22 cellular contexts compared by ENCODE assay signal in genomic region chr3:171807129-171807675, GRCh38. TPM values are rescaled to one million over a fixed set of nuclear protein-coding genes. Genes with fewer than 3 reads are reported as not detected.
DNase-seq lines count a peak whose midpoint lies in the region; ATAC-seq and TF ChIP-seq lines count a peak whose summit lies in the region.
"Had no signal": no experiment of that assay in that cellular context is flagged by ENCODE, and none has a peak within 500 bp of the region (broad histone marks: within the 10 kb centered on the region; RNA-seq: fewer than 3 reads in every experiment).

No MANE protein-coding gene starts in this region.

- H3K27me3 ChIP-seq in Caco-2 (replicated peaks; ENCODE audit: control insufficient read depth, insufficient read depth, low read length) (no peaks in the 10 kb centered on the region), fibroblast of lung (ENCODE audit: control insufficient read depth, insufficient read depth, low read length) (no peaks in the 10 kb centered on the region), smooth muscle cell (ENCODE audit: low read depth) (no peaks in the 10 kb centered on the region), aorta (ENCODE audit: control insufficient read depth in 1 of 2, insufficient read depth in 2 of 2, low read length in 1 of 2) (no peaks in the 10 kb centered on the region)

- H3K79me2 ChIP-seq in fibroblast of lung (ENCODE audit: control insufficient read depth, insufficient read depth, low read length) (no peaks in the 10 kb centered on the region), smooth muscle cell (ENCODE audit: low read depth) (peaks cover 60% of the 10 kb centered on the region)

- peaks cover 38% of the 10 kb centered on the region for H3K4me1 Mint-ChIP-seq in Caco-2 (ENCODE audit: low read depth, unreplicated experiment)
- H3K4me1 Mint-ChIP-seq in activated T-cell treated with anti-CD3 and anti-CD28 coated beads, Interleukin-2, amount 50 U/mL, for 4 hours (ENCODE audit: low read depth) = peaks cover 17% of the 10 kb centered on the region

- H3K27ac ChIP-seq in SK-N-MC = peak overlapping the region; percentile 88
- peak overlapping the region; percentile 70 for H3K27ac ChIP-seq in fibroblast of lung (ENCODE audit: insufficient read depth, low read length)
- peak overlapping the region; percentile 87 for H3K27ac ChIP-seq in smooth muscle cell (ENCODE audit: low read depth)
- H3K27ac ChIP-seq in aorta (ENCODE audit: low read depth in 1 of 2, low read length in 2 of 2) = no peak overlapping the region

- POLR2A ChIA-PET in Caco-2 (lab: Charles Lee) = no interaction called here

- H3K27me3 Mint-ChIP-seq in Caco-2 (ENCODE audit: insufficient read depth, unreplicated experiment) = no peaks in the 10 kb centered on the region
- peaks cover 26% of the 10 kb centered on the region for H3K27me3 Mint-ChIP-seq in activated T-cell treated with anti-CD3 and anti-CD28 coated beads, Interleukin-2, amount 50 U/mL, for 4 hours (ENCODE audit: low read depth)

- 91% methylated on average over 7 of the region's 7 CpGs for WGBS in smooth muscle cell (ENCODE audit: low lambda C conversion rate)
- WGBS in aorta, 2 donors = 84 to 89% methylated on average over 7 of the region's 7 CpGs

- no peak overlapping the region for H2AFZ ChIP-seq in fibroblast of lung (ENCODE audit: low read length)
- H2AFZ ChIP-seq in smooth muscle cell (ENCODE audit: low read depth) = no peak overlapping the region

- H3K4me2 ChIP-seq in fibroblast of lung (ENCODE audit: extremely low read depth, insufficient read depth, low read length) (no peak overlapping the region), smooth muscle cell (peak overlapping the region; percentile 71)

- no peak for TF ChIP-seq POLR2A in GM18505 (IDR thresholded peaks at IDR 0.05; ENCODE audit: borderline replicate concordance, extremely low read depth, insufficient read depth, insufficient read length)

- DNase-seq in Caco-2 = no peak
- DNase-seq in SK-N-MC (ENCODE audit: low read depth, low spot score) = no peak
- no peak for DNase-seq in fibroblast of lung (ENCODE audit: low read depth in 2 of 2)
- DNase-seq in smooth muscle cell (lab: John Stamatoyannopoulos, UW; ENCODE audit: unreplicated experiment) = no peak
- no peak for DNase-seq in activated T-cell treated with anti-CD3 and anti-CD28 coated beads, Interleukin-2, amount 50 U/mL, for 4 hours
- no peak for DNase-seq in aorta
- DNase-seq: activated CD4-positive, alpha-beta T cell treated with anti-CD3 and anti-CD28 coated beads for 36 hours; activated CD8-positive, alpha-beta memory T cell treated with anti-CD3 and anti-CD28 coated beads, Interleukin-2, amount 50 U/mL, for 48 hours; BE2C; caudate nucleus; head of caudate nucleus; NCI-H82; stimulated activated CD4-positive, alpha-beta T cell treated with anti-CD3 and anti-CD28 coated beads, Interleukin-1b, Interleukin-23, amount 100 ng/mL, for 48 hours; stimulated activated CD8-positive, alpha-beta memory T cell treated with anti-CD3 and anti-CD28 coated beads, Interleukin-4, amount 100 ng/mL, for 48 hours had no signal

- no peak overlapping the region for H3K4me3 ChIP-seq in Caco-2 (ENCODE audit: low read depth, low read length)
- 0 out of 2 replicates have a peak overlapping the region, but pooled peaks have one; percentile 57 for H3K4me3 ChIP-seq in SK-N-MC
- no peak overlapping the region for H3K4me3 ChIP-seq in fibroblast of lung (replicated peaks in 1 of 4; ENCODE audit: control extremely low read depth in 1 of 4, insufficient read depth in 1 of 4, low read depth in 3 of 4, low read length in 4 of 4)
- H3K4me3 ChIP-seq in smooth muscle cell = peak overlapping the region; percentile 8
- no peak overlapping the region for H3K4me3 ChIP-seq in aorta (ENCODE audit: low read length in 2 of 2)

- peaks cover 5% of the 10 kb centered on the region for H3K36me3 Mint-ChIP-seq in Caco-2 (ENCODE audit: insufficient read depth, unreplicated experiment)
- H3K36me3 Mint-ChIP-seq in activated T-cell treated with anti-CD3 and anti-CD28 coated beads, Interleukin-2, amount 50 U/mL, for 4 hours (ENCODE audit: insufficient read depth) = no peaks in the 10 kb centered on the region

- no peaks in the 10 kb centered on the region for H3K9me3 ChIP-seq in Caco-2
- H3K9me3 ChIP-seq in SK-N-MC (ENCODE audit: low read depth, low read length) = no peaks in the 10 kb centered on the region
- no peaks in the 10 kb centered on the region for H3K9me3 ChIP-seq in fibroblast of lung (ENCODE audit: control insufficient read depth, insufficient read depth, low read depth, low read length)
- no peaks in the 10 kb centered on the region for H3K9me3 ChIP-seq in smooth muscle cell (replicated peaks; ENCODE audit: low read depth)
- H3K9me3 ChIP-seq in aorta (ENCODE audit: control insufficient read depth, low read length) = no peaks in the 10 kb centered on the region
- H3K9me3 ChIP-seq: BE2C had no signal

- TF ChIP-seq CTCF in Caco-2 (IDR thresholded peaks at IDR 0.05; ENCODE audit: insufficient read depth in 1 of 2, low read depth in 1 of 2, low read length in 1 of 2, severe bottlenecking in 1 of 2, unreplicated experiment in 1 of 2) = no peak
- no peak for TF ChIP-seq CTCF in fibroblast of lung (conservative IDR thresholded peaks at IDR 0.05 in 1 of 2, IDR thresholded peaks at IDR 0.05 in 1 of 2; ENCODE audit: low read depth in 1 of 2, low read length in 2 of 2)
- TF ChIP-seq CTCF in smooth muscle cell (IDR thresholded peaks at IDR 0.05; ENCODE audit: borderline replicate concordance, insufficient read depth, poor library complexity, severe bottlenecking) = no peak

- H3K27ac Mint-ChIP-seq in Caco-2 (ENCODE audit: unreplicated experiment) = peak overlapping the region; percentile 50
- H3K27ac Mint-ChIP-seq: activated CD4-positive, alpha-beta T cell treated with anti-CD3 and anti-CD28 coated beads for 36 hours; activated naive CD4-positive, alpha-beta T cell treated with anti-CD3 and anti-CD28 coated beads, Interleukin-2, amount 50 U/mL, for 72 hours had no signal

- peaks cover 8% of the 10 kb centered on the region for H3F3A ChIP-seq in smooth muscle cell (ENCODE audit: low read depth)

- no peaks in the 10 kb centered on the region for H3K36me3 ChIP-seq in Caco-2 (ENCODE audit: control insufficient read depth, insufficient read depth, low read length)
- H3K36me3 ChIP-seq in SK-N-MC (ENCODE audit: insufficient read depth, low read length) = no peaks in the 10 kb centered on the region
- no peaks in the 10 kb centered on the region for H3K36me3 ChIP-seq in fibroblast of lung (ENCODE audit: control insufficient read depth, insufficient read depth, low read length)
- no peaks in the 10 kb centered on the region for H3K36me3 ChIP-seq in smooth muscle cell (ENCODE audit: low read depth)
- no peaks in the 10 kb centered on the region for H3K36me3 ChIP-seq in aorta (ENCODE audit: control insufficient read depth in 1 of 2, insufficient read depth in 2 of 2, low read length in 1 of 2)
- H3K36me3 ChIP-seq: BE2C had no signal

- ATAC-seq in GM18520 (IDR thresholded peaks at IDR 0.05; ENCODE audit: unreplicated experiment) (no peak), GM18505 (IDR thresholded peaks at IDR 0.05; ENCODE audit: unreplicated experiment) (no peak), aorta (ENCODE audit: low FRiP score) (no peak)
- no peak for ATAC-seq in activated T-cell treated with anti-CD3 and anti-CD28 coated beads, Interleukin-2, amount 50 U/mL, for 4 hours
- ATAC-seq: activated CD4-positive, alpha-beta T cell treated with anti-CD3 and anti-CD28 coated beads for 36 hours; activated naive CD4-positive, alpha-beta T cell treated with anti-CD3 and anti-CD28 coated beads, Interleukin-2, amount 50 U/mL, for 72 hours; Right ventricle myocardium inferior had no signal

- BruUV-seq in Caco-2 (replicated peaks; lab: Mats Ljungman, UMichigan) = no TSS peak

- H4K20me1 ChIP-seq in fibroblast of lung (ENCODE audit: control insufficient read depth, extremely low read depth, insufficient read depth, low read length) (no peaks in the 10 kb centered on the region), smooth muscle cell (ENCODE audit: low read depth) (no peaks in the 10 kb centered on the region)

- peaks cover 35% of the 10 kb centered on the region for H3K4me1 ChIP-seq in Caco-2
- peaks cover 16% of the 10 kb centered on the region for H3K4me1 ChIP-seq in fibroblast of lung (ENCODE audit: control insufficient read depth, extremely low read depth, insufficient read depth, low read length)
- no peaks in the 10 kb centered on the region for H3K4me1 ChIP-seq in smooth muscle cell (ENCODE audit: low read depth)
- H3K4me1 ChIP-seq in aorta (ENCODE audit: control insufficient read depth in 1 of 2, insufficient read depth in 2 of 2, low read length in 2 of 2) = peaks cover 2 to 7% of the 10 kb centered on the region in 2 donors

- no peak overlapping the region for H3K4me3 Mint-ChIP-seq in Caco-2 (ENCODE audit: unreplicated experiment)
- no peak overlapping the region for H3K4me3 Mint-ChIP-seq in activated T-cell treated with anti-CD3 and anti-CD28 coated beads, Interleukin-2, amount 50 U/mL, for 4 hours
- H3K4me3 Mint-ChIP-seq: activated CD4-positive, alpha-beta T cell treated with anti-CD3 and anti-CD28 coated beads for 36 hours had no signal

- no peaks in the 10 kb centered on the region for H3K9me3 Mint-ChIP-seq in Caco-2 (ENCODE audit: unreplicated experiment)
- H3K9me3 Mint-ChIP-seq in activated T-cell treated with anti-CD3 and anti-CD28 coated beads, Interleukin-2, amount 50 U/mL, for 4 hours = no peaks in the 10 kb centered on the region
- H3K9me3 Mint-ChIP-seq: activated naive CD4-positive, alpha-beta T cell treated with anti-CD3 and anti-CD28 coated beads, Interleukin-2, amount 50 U/mL, for 72 hours had no signal

- CTCF ChIA-PET in Caco-2 (lab: Charles Lee) = interaction anchor here (0.8 to 1.3 kb wide), 2 partner anchors 23 to 34 kb away, joined by 3 to 5 read pairs; no protein-coding TSS in a partner anchor

- H3K9ac ChIP-seq in SK-N-MC (ENCODE audit: insufficient read length) = no peak overlapping the region
- no peak overlapping the region for H3K9ac ChIP-seq in fibroblast of lung (ENCODE audit: insufficient read depth, low read length)
- H3K9ac ChIP-seq in smooth muscle cell (ENCODE audit: low read depth) = peak overlapping the region; percentile 39

- intact Hi-C loops in Caco-2 (cut with micrococcal nuclease; ENCODE audit: unreplicated experiment) (no loop called here), aorta (cut with DNase I) (no loop called here)

RNA-seq across cellular contexts. Expression of gene PLD1, which starts 3.1 kb away (rescaled TPM):
- total RNA-seq in Caco-2 (2022) (5.3 and 5.5 TPM in 2 replicates), fibroblast of lung (8.2 and 18.8 TPM in 2 replicates), smooth muscle cell (33.8 and 36.1 TPM in 2 replicates), aorta (10 to 100 TPM; 23.1 to 41.3 TPM)
- polyA plus RNA-seq in fibroblast of lung (3.3 and 10.8 TPM in 2 replicates), smooth muscle cell (15.2 and 15.6 TPM in 2 replicates), aorta (10 to 100 TPM; 19.1 to 28.2 TPM)
- 2.6 and 7.9 TPM in 2 replicates for polyA plus RNA-seq in fibroblast of lung (2012)
- 3.8 and 6.7 TPM in 2 replicates for polyA minus RNA-seq in fibroblast of lung (ENCODE audit: low replicate concordance)
- total RNA-seq in activated T-cell treated with anti-CD3 and anti-CD28 coated beads, Interleukin-2, amount 50 U/mL, for 4 hours = 1 to 10 TPM in 1 of 3 donors, under 1 TPM in 2; 0.52 to 1.3 (median 0.66) TPM

RNA-seq across cellular contexts. Expression of gene TMEM212, which starts 35.9 kb away (rescaled TPM):
- total RNA-seq in Caco-2 (2022) = not detected in 2 replicates
- not detected in 2 replicates for total RNA-seq in fibroblast of lung
- not detected in 2 replicates for polyA plus RNA-seq in fibroblast of lung
- polyA plus RNA-seq in fibroblast of lung (2012) = not detected in 2 replicates
- polyA minus RNA-seq in fibroblast of lung (ENCODE audit: low replicate concordance) = not detected in 2 replicates
- not detected in 2 replicates for total RNA-seq in smooth muscle cell
- polyA plus RNA-seq in smooth muscle cell = not detected in 2 replicates
- total RNA-seq in activated T-cell treated with anti-CD3 and anti-CD28 coated beads, Interleukin-2, amount 50 U/mL, for 4 hours = not detected
- not detected for total RNA-seq in aorta
- polyA plus RNA-seq in aorta = not detected
- total RNA-seq: activated CD4-positive, alpha-beta T cell treated with anti-CD3 and anti-CD28 coated beads for 36 hours; activated naive CD4-positive, alpha-beta T cell treated with anti-CD3 and anti-CD28 coated beads, Interleukin-2, amount 50 U/mL, for 72 hours; kidney epithelial cell; mucosa of gallbladder; pulmonary artery endothelial cell; Right ventricle myocardium inferior; T-helper 2 cell treated with Interferon-gamma antibody and Interleukin-4, amounts not matched to agents 100 ng/mL and 5 ng/mL, for 36 hours had no signal

Comparison
In these comparisons a context has a peak if more than half of its experiments do, and no peak if none do; other contexts are left out.
1. H3K4me3 ChIP-seq: peak in SK-N-MC (single experiment) and smooth muscle cell (single experiment); none in Caco-2 (single experiment), fibroblast of lung (0 of 4) and aorta (0 of 2).
2. H3K27ac ChIP-seq: peak in SK-N-MC (single experiment), fibroblast of lung (single experiment) and smooth muscle cell (single experiment); none in aorta (0 of 2).